ENCODE assay signal across 21 cellular contexts in genomic region chr4:70028159-70028558, GRCh38. TPM values are rescaled to one million over a fixed set of nuclear protein-coding genes. Genes with fewer than 3 reads are reported as not detected.
"Had no signal": no experiment of that assay in that cellular context is flagged by ENCODE, and none has a peak within 500 bp of the region (broad histone marks: within the 10 kb centered on the region; RNA-seq: fewer than 3 reads in every experiment).

HTN3 (plus strand) TSS chr4:70028459; CDS start chr4:70030741, 2,282 bp downstream.

RNA-seq across cellular contexts. Expression of gene HTN3, which starts in this region (rescaled TPM):
- total RNA-seq: activated naive CD4-positive, alpha-beta T cell treated with anti-CD3 and anti-CD28 coated beads for 36 hours; activated naive CD4-positive, alpha-beta T cell treated with anti-CD3 and anti-CD28 coated beads, Interleukin-2, amount 50 U/mL, for 72 hours; activated naive CD8-positive, alpha-beta T cell treated with anti-CD3 and anti-CD28 coated beads for 36 hours; activated naive CD8-positive, alpha-beta T cell treated with anti-CD3 and anti-CD28 coated beads, Interleukin-2, amount 10 ng/mL, durations not matched to agents 7 days and 5 days; activated T-cell treated with anti-CD3 and anti-CD28 coated beads, Interleukin-2, amount 50 U/mL, for 4 hours; activated T-cell treated with anti-CD3 and anti-CD28 coated beads, Interleukin-2, amount 50 U/mL, for 72 hours; activated T-helper 1 cell treated with anti-CD3 and anti-CD28 coated beads, Interleukin-12 subunit alpha, Interleukin-12 subunit beta, Interleukin-2, Interleukin-4 antibody, amounts not matched to agents 30 ng/mL and 10 ng/mL and 1 ng/mL, durations not matched to agents 14 hours and 24 hours and 36 hours; activated T-helper 17 cell treated with anti-CD3 and anti-CD28 coated beads, Interleukin-2, amount 50 U/mL, for 72 hours; activated T-helper 2 cell treated with anti-CD3 and anti-CD28 coated beads, Interferon-gamma antibody, Interleukin-2, Interleukin-4, amounts not matched to agents 10 μg/mL and 5 μg/mL and 100 μg/mL, durations not matched to agents 14 hours and 24 hours and 36 hours; adrenal gland; aorta; ascending aorta; astrocyte; body of pancreas; breast epithelium; bronchial epithelial cell; cardiac muscle cell; cardiac septum; cerebellum; chondrocyte had no signal
- polyA plus RNA-seq: adipose tissue, aorta, cardiac muscle cell had no signal
